In the genomic region with DNA sequence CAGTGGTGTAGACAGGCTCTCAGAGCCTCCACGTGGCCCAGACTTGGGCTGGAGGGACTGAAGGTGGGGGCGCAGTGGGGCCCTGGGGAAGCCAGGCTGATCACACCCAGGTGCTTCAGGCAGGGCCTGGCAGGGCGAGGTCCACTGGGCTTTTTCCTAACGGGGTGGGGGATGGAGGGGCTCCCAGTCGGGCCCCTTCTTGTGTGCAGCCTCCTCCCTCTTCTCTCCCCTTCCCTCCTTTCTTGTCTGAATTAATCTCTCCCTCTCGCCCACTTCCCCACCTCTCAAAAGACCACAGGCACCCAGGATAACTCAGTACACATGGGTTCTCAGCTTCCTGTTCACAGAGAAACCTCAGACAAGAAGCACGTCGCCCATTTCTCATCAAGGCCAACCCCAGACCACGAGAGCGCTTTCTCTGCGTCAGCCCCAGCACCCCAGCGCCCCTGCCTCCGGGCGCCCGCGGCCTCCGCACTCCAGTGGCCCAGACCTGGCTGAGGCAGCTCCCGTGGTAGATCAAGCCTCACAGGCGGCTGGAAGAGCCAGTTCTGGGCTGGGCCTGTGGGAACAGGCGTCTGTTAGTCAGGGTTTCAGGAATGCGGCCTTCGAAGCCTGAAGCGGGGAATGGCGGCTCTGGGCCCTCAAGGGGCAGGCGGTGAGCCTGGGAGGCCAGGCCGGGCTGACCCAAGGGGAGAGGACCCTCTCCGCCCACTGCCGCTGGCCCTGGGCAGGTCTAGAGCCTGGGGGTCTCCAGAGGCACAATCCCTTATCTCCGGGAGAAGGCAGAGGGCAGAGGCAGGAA, we compare ENCODE assay signal across 8 cellular contexts. TPM values are rescaled to one million over a fixed set of nuclear protein-coding genes. Genes with fewer than 3 reads are reported as not detected.
A peak's percentile ranks its signal among the peaks of the same experiment; 100 is the strongest.
DNase-seq lines count a peak whose midpoint lies in the region; ATAC-seq, FAIRE-seq and TF ChIP-seq lines count a peak whose summit lies in the region.

No MANE protein-coding gene starts in this region.

- no peaks in the 10 kb centered on the region for H3K79me2 ChIP-seq in fibroblast of lung (ENCODE audit: control insufficient read depth, insufficient read depth, low read length)

- no peak for TF ChIP-seq POLR2A in GM12892 (IDR thresholded peaks at IDR 0.05; ENCODE audit: low read depth, low read length)

- H3K9me3 ChIP-seq in CD4-positive, CD25-positive, alpha-beta regulatory T cell (ENCODE audit: control insufficient read depth in 2 of 2, low read length in 2 of 2) = no peaks in the 10 kb centered on the region
- H3K9me3 ChIP-seq in fibroblast of lung (ENCODE audit: control insufficient read depth, insufficient read depth, low read depth, low read length) = no peaks in the 10 kb centered on the region

- H3K4me2 ChIP-seq in fibroblast of lung (ENCODE audit: extremely low read depth, insufficient read depth, low read length) = no peak overlapping the region

- no peaks in the 10 kb centered on the region for H4K20me1 ChIP-seq in fibroblast of lung (ENCODE audit: control insufficient read depth, extremely low read depth, insufficient read depth, low read length)

- peaks cover 55% of the 10 kb centered on the region for H3K4me1 ChIP-seq in CD4-positive, CD25-positive, alpha-beta regulatory T cell (ENCODE audit: control insufficient read depth, insufficient read depth, low read length, poor library complexity, severe bottlenecking)
- no peaks in the 10 kb centered on the region for H3K4me1 ChIP-seq in fibroblast of lung (ENCODE audit: control insufficient read depth, extremely low read depth, insufficient read depth, low read length)

- H3K4me1 Mint-ChIP-seq in CD4-positive, CD25-positive, alpha-beta regulatory T cell = peaks cover 0 to 52% (median 14%) of the 10 kb centered on the region in 4 donors

- no peak overlapping the region for H3K9ac ChIP-seq in fibroblast of lung (ENCODE audit: insufficient read depth, low read length)

- FAIRE-seq in GM12892 (lab: Jason Lieb, UNC) = no peak

- TF ChIP-seq CTCF in fibroblast of lung (conservative IDR thresholded peaks at IDR 0.05 in 1 of 2, IDR thresholded peaks at IDR 0.05 in 1 of 2; ENCODE audit: low read depth in 1 of 2, low read length in 2 of 2) = no peak

- H3K36me3 Mint-ChIP-seq in CD4-positive, CD25-positive, alpha-beta regulatory T cell = no peaks in the 10 kb centered on the region

- no peak overlapping the region for H3K4me3 ChIP-seq in CD4-positive, CD25-positive, alpha-beta regulatory T cell (ENCODE audit: low read depth, low read length)
- no peak overlapping the region for H3K4me3 ChIP-seq in fibroblast of lung (replicated peaks in 1 of 4; ENCODE audit: control extremely low read depth in 1 of 4, insufficient read depth in 1 of 4, low read depth in 3 of 4, low read length in 4 of 4)

- no peaks in the 10 kb centered on the region for H3K27me3 Mint-ChIP-seq in CD4-positive, CD25-positive, alpha-beta regulatory T cell

- ATAC-seq in CD4-positive, CD25-positive, alpha-beta regulatory T cell (ENCODE audit: low read depth in 2 of 2) = peak; percentile 75 to 78

- peaks cover 0 to 1% (median 0%) of the 10 kb centered on the region in 7 donors for H3K9me3 Mint-ChIP-seq in CD4-positive, CD25-positive, alpha-beta regulatory T cell

- no peak overlapping the region for H2AFZ ChIP-seq in fibroblast of lung (ENCODE audit: low read length)

- peak; percentile 64 to 86 (median 83) for DNase-seq in CD4-positive, CD25-positive, alpha-beta regulatory T cell
- DNase-seq in MV-4-11 (lab: John Stamatoyannopoulos, UW) (peak; percentile 80), fibroblast of lung (ENCODE audit: low read depth in 2 of 2) (peak; percentile 71 to 93), smooth muscle cell of the brain vasculature (ENCODE audit: low read depth, low spot score) (peak; percentile 33), GM12892 (ENCODE audit: insufficient read length) (no peak), NCI-H2107 (lab: John Stamatoyannopoulos, UW) (no peak), NCI-H510A (lab: John Stamatoyannopoulos, UW) (no peak)
- peak; percentile 90 for DNase-seq in activated CD8-positive, alpha-beta memory T cell treated with anti-CD3 and anti-CD28 coated beads, Interleukin-2, amount 50 U/mL, for 48 hours

- no peaks in the 10 kb centered on the region for H3K36me3 ChIP-seq in CD4-positive, CD25-positive, alpha-beta regulatory T cell (ENCODE audit: control insufficient read depth, insufficient read depth, low read length)
- no peaks in the 10 kb centered on the region for H3K36me3 ChIP-seq in fibroblast of lung (ENCODE audit: control insufficient read depth, insufficient read depth, low read length)

- peak overlapping the region; percentile 68 to 82 (median 75) for H3K4me3 Mint-ChIP-seq in CD4-positive, CD25-positive, alpha-beta regulatory T cell

- peak overlapping the region; percentile 99 for H3K27ac Mint-ChIP-seq in CD4-positive, CD25-positive, alpha-beta regulatory T cell

- peak overlapping the region; percentile 94 for H3K27ac ChIP-seq in CD4-positive, CD25-positive, alpha-beta regulatory T cell (ENCODE audit: insufficient read depth, low read length, poor library complexity, severe bottlenecking)
- H3K27ac ChIP-seq in fibroblast of lung (ENCODE audit: insufficient read depth, low read length) = no peak overlapping the region

- no peaks in the 10 kb centered on the region for H3K27me3 ChIP-seq in CD4-positive, CD25-positive, alpha-beta regulatory T cell (ENCODE audit: control insufficient read depth, insufficient read depth, low read length)
- no peaks in the 10 kb centered on the region for H3K27me3 ChIP-seq in fibroblast of lung (ENCODE audit: control insufficient read depth, insufficient read depth, low read length)

RNA-seq across cellular contexts. Expression of a gene that starts 50.6 kb away (rescaled TPM):
- total RNA-seq in CD4-positive, CD25-positive, alpha-beta regulatory T cell = 10.9 TPM
- polyA plus RNA-seq in CD4-positive, CD25-positive, alpha-beta regulatory T cell = 1 to 10 TPM in 1 of 4 donors, under 1 TPM in 3; 0.56 to 1.4 (median 0.87) TPM
- 14.1 and 15.9 TPM in 2 replicates for total RNA-seq in fibroblast of lung
- 1.5 and 1.6 TPM in 2 replicates for polyA plus RNA-seq in fibroblast of lung
- 3.3 and 4.4 TPM in 2 replicates for polyA plus RNA-seq in fibroblast of lung (2012)
- polyA minus RNA-seq in fibroblast of lung (ENCODE audit: low replicate concordance) = 1.7 and 1.9 TPM in 2 replicates
- polyA plus RNA-seq in GM12892 (2012; ENCODE audit: missing spikeins) = not detected

Comparison
In these comparisons a context has a peak if more than half of its experiments do, and no peak if none do; other contexts are left out.
1. DNase-seq: peak in CD4-positive, CD25-positive, alpha-beta regulatory T cell (3 of 3), MV-4-11 (single experiment), activated CD8-positive, alpha-beta memory T cell treated with anti-CD3 and anti-CD28 coated beads, Interleukin-2, amount 50 U/mL, for 48 hours (single experiment), fibroblast of lung (2 of 2) and smooth muscle cell of the brain vasculature (single experiment); none in GM12892 (single experiment), NCI-H2107 (single experiment) and NCI-H510A (single experiment).